1 cellular context compared by ENCODE assay signal in genomic region chr1:161083743-161084084, GRCh38.
TF ChIP-seq lines count a peak whose summit lies in the region.

No MANE protein-coding gene starts in this region.

TF ChIP-seq in HCT116, 20 proteins besides CTCF, POLR2A, EP300 and RAD21:
- TF ChIP-seq SP1 (IDR thresholded peaks at IDR 0.05; ENCODE audit: low read depth) (no peak), YY1 (IDR thresholded peaks at IDR 0.05; ENCODE audit: extremely low read depth, insufficient replicate concordance, low read depth, low read length) (no peak), REST (IDR thresholded peaks at IDR 0.05; ENCODE audit: low read depth) (no peak), ZBTB33 (IDR thresholded peaks at IDR 0.05; ENCODE audit: extremely low read depth, insufficient replicate concordance, low read length) (no peak), CBX3 (IDR thresholded peaks at IDR 0.05; ENCODE audit: low read depth) (no peak), EZH2 (IDR thresholded peaks at IDR 0.05) (no peak), EZH2phosphoT487 (IDR thresholded peaks at IDR 0.05; ENCODE audit: borderline replicate concordance) (no peak), FOSL1 (IDR thresholded peaks at IDR 0.05; ENCODE audit: low read depth) (no peak), EGR1 (IDR thresholded peaks at IDR 0.05; ENCODE audit: low read depth) (no peak), ATF3 (IDR thresholded peaks at IDR 0.05) (no peak), SRF (IDR thresholded peaks at IDR 0.05; ENCODE audit: low read depth) (no peak)
